Comparison of ENCODE assay signal across 14 cellular contexts in genomic region chr21:26085882-26086281, GRCh38.
DNase-seq lines count a peak whose midpoint lies in the region; ATAC-seq and TF ChIP-seq lines count a peak whose summit lies in the region.
"Had no signal": no experiment of that assay in that cellular context is flagged by ENCODE, and none has a peak within 500 bp of the region (broad histone marks: within the 10 kb centered on the region; RNA-seq: fewer than 3 reads in every experiment).

No MANE protein-coding gene starts in this region.

- intact Hi-C loops in right lobe of liver (cut with DNase I) = no loop called here

- no peaks in the 10 kb centered on the region for H3K4me1 ChIP-seq in right lobe of liver
- H3K4me1 ChIP-seq: BLaER1, Caco-2 had no signal

- H3K36me3 ChIP-seq in right lobe of liver = no peaks in the 10 kb centered on the region

- peaks cover 50% of the 10 kb centered on the region for H3K36me3 Mint-ChIP-seq in WTC11

- WGBS in right lobe of liver (ENCODE audit: insufficient coverage, low coverage, low lambda C conversion rate, missing lambda C conversion rate) = 33% methylated on average over 1 of the region's 1 CpG

- H3K27ac ChIP-seq in right lobe of liver = no peak overlapping the region
- H3K27ac ChIP-seq: BLaER1 had no signal

- no peaks in the 10 kb centered on the region for H3K9me3 ChIP-seq in right lobe of liver
- H3K9me3 ChIP-seq: Caco-2 had no signal

- CTCF ChIA-PET in WTC11 (lab: Charles Lee) = no interaction called here

- no peak overlapping the region for H3K4me3 ChIP-seq in right lobe of liver
- H3K4me3 ChIP-seq: BLaER1 had no signal

- H3K27me3 Mint-ChIP-seq in WTC11 (ENCODE audit: low read depth) = no peaks in the 10 kb centered on the region

- no peak overlapping the region for H3K4me3 Mint-ChIP-seq in WTC11
- H3K4me3 Mint-ChIP-seq: CD8-positive, alpha-beta memory T cell had no signal

- no peaks in the 10 kb centered on the region for H3K27me3 ChIP-seq in right lobe of liver
- H3K27me3 ChIP-seq: BLaER1 had no signal

- TF ChIP-seq CTCF in WTC11 (IDR thresholded peaks at IDR 0.05) (no peak), right lobe of liver (IDR thresholded peaks at IDR 0.05) (no peak)

- peaks cover 84% of the 10 kb centered on the region for H3K4me1 Mint-ChIP-seq in WTC11

- ATAC-seq in WTC11 (no peak), right lobe of liver (peak; percentile 32 to 78 (median 38)), HG03521 (IDR thresholded peaks at IDR 0.05; ENCODE audit: unreplicated experiment) (no peak)

- POLR2A ChIA-PET in WTC11 (lab: Charles Lee) = no interaction called here

- TF ChIP-seq POLR2A in right lobe of liver (IDR thresholded peaks at IDR 0.05) = no peak

- peak overlapping the region; percentile 92 for H3K27ac Mint-ChIP-seq in WTC11
- H3K27ac Mint-ChIP-seq: CD8-positive, alpha-beta memory T cell had no signal

- DNase-seq in NCI-H2171 treated with DMSO at 0.1 percent for 48 hours (lab: John Stamatoyannopoulos, UW) (peak; percentile 8), NCI-H2171 (lab: John Stamatoyannopoulos, UW) (no peak), WTC11 (ENCODE audit: low spot score) (no peak), right lobe of liver (no peak), NCI-H82 (lab: John Stamatoyannopoulos, UW) (no peak), DMS79 (lab: John Stamatoyannopoulos, UW) (no peak)
- DNase-seq: 8988T; AML-193; Caco-2; CD8-positive, alpha-beta memory T cell; GF-D8; H7 had no signal

- peaks cover 13% of the 10 kb centered on the region for H3K9me3 Mint-ChIP-seq in WTC11

TF ChIP-seq in WTC11, 78 proteins besides CTCF, POLR2A, EP300 and RAD21:
- TF ChIP-seq RORB (CRISPR knock-in tag; IDR thresholded peaks at IDR 0.05) (no peak), ATF1 (CRISPR knock-in tag; IDR thresholded peaks at IDR 0.05) (no peak), FOXK1 (CRISPR knock-in tag; IDR thresholded peaks at IDR 0.05) (no peak), SP1 (CRISPR knock-in tag; conservative IDR thresholded peaks at IDR 0.05) (no peak), JUN (CRISPR knock-in tag; IDR thresholded peaks at IDR 0.05) (no peak), HMGA2 (CRISPR knock-in tag; IDR thresholded peaks at IDR 0.05) (no peak), NR2C2 (CRISPR knock-in tag; IDR thresholded peaks at IDR 0.05) (no peak), ZNF138 (CRISPR knock-in tag; conservative IDR thresholded peaks at IDR 0.05) (no peak), PRRX2 (CRISPR knock-in tag; IDR thresholded peaks at IDR 0.05) (no peak), OVOL2 (CRISPR knock-in tag; IDR thresholded peaks at IDR 0.05; ENCODE audit: borderline replicate concordance) (no peak), HMGXB4 (CRISPR knock-in tag; IDR thresholded peaks at IDR 0.05) (no peak), GABPB1 (CRISPR knock-in tag; IDR thresholded peaks at IDR 0.05) (no peak), TEAD1 (CRISPR knock-in tag; IDR thresholded peaks at IDR 0.05) (no peak), ZBTB21 (CRISPR knock-in tag; IDR thresholded peaks at IDR 0.05; ENCODE audit: borderline replicate concordance) (no peak), FOXJ3 (CRISPR knock-in tag; IDR thresholded peaks at IDR 0.05; ENCODE audit: borderline replicate concordance) (no peak), RELA (CRISPR knock-in tag; IDR thresholded peaks at IDR 0.05; ENCODE audit: borderline replicate concordance) (no peak)
- TF ChIP-seq, protein P1, sequence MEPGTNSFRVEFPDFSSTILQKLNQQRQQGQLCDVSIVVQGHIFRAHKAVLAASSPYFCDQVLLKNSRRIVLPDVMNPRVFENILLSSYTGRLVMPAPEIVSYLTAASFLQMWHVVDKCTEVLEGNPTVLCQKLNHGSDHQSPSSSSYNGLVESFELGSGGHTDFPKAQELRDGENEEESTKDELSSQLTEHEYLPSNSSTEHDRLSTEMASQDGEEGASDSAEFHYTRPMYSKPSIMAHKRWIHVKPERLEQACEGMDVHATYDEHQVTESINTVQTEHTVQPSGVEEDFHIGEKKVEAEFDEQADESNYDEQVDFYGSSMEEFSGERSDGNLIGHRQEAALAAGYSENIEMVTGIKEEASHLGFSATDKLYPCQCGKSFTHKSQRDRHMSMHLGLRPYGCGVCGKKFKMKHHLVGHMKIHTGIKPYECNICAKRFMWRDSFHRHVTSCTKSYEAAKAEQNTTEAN (CRISPR knock-in tag; IDR thresholded peaks at IDR 0.05) = no peak
- TF ChIP-seq, protein P2, sequence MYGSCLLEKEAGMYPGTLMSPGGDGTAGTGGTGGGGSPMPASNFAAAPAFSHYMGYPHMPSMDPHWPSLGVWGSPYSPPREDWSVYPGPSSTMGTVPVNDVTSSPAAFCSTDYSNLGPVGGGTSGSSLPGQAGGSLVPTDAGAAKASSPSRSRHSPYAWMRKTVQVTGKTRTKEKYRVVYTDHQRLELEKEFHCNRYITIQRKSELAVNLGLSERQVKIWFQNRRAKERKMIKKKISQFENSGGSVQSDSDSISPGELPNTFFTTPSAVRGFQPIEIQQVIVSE (CRISPR knock-in tag; IDR thresholded peaks at IDR 0.05; ENCODE audit: borderline replicate concordance) = no peak
- TF ChIP-seq, protein P3, sequence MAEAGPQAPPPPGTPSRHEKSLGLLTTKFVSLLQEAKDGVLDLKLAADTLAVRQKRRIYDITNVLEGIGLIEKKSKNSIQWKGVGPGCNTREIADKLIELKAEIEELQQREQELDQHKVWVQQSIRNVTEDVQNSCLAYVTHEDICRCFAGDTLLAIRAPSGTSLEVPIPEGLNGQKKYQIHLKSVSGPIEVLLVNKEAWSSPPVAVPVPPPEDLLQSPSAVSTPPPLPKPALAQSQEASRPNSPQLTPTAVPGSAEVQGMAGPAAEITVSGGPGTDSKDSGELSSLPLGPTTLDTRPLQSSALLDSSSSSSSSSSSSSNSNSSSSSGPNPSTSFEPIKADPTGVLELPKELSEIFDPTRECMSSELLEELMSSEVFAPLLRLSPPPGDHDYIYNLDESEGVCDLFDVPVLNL (CRISPR knock-in tag; IDR thresholded peaks at IDR 0.05; ENCODE audit: borderline replicate concordance, low read depth) = no peak

Comparison
In these comparisons a context has a peak if more than half of its experiments do, and no peak if none do; other contexts are left out.
1. ATAC-seq: peak in right lobe of liver (4 of 4); none in WTC11 (single experiment) and HG03521 (single experiment).